In the genomic region with DNA sequence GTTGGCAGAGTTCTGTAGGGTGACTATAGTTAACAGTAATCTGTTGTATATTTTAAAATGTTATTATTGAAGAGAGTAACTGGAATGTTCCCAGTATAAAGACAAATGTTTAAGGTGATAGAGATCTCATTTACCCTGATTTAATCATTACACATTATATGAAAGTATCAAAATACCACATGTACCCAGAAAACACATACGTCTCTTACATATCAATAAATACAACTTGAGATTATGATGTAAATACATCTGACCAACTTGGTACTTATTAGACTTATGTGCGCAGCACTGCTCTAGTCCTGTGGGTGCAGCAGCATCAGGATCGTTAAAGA, we compare ENCODE assay signal across 1 cellular context.
TF ChIP-seq lines count a peak whose summit lies in the region.

No MANE protein-coding gene starts in this region.

TF ChIP-seq in WTC11, 78 proteins besides CTCF, POLR2A, EP300 and RAD21 (continued from another document):
- TF ChIP-seq, protein P1, sequence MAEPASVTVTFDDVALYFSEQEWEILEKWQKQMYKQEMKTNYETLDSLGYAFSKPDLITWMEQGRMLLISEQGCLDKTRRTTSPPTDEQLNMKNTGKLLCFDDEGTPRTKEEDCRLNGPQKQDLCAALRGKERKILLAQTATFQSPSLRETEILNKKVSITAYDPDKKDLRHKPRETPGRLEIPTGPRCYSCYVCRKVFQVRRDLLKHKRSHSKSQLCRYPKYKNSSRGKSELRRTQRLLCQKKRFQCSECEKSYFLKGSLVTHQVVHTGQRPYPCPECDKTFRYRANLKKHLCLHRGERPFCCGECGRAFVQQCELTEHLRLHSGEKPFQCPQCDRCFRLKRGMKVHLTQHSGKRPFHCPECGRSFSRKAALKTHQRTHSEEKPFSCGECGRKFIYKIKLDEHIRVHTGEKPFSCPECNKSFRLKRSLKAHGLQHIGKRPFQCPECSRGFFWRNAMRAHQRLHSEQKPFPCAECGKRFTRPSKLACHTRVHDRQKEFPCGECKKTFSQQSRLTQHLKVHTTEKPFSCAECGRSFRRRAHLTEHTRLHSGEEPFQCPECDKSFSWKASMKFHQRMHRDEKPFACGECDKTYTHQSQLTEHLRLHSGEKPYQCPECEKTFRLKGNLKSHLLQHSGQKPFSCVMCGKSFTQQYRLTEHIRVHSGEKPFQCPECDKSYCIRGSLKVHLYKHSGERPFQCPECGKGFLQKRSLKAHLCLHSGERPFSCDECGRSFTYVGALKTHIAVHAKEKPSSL (CRISPR knock-in tag; conservative IDR thresholded peaks at IDR 0.05) = no peak
- TF ChIP-seq HMGA2 (CRISPR knock-in tag; IDR thresholded peaks at IDR 0.05) = no peak
